7 cellular contexts compared by ENCODE assay signal in genomic region chr10:119452396-119452795, GRCh38.
"Had no signal": no experiment of that assay in that cellular context is flagged by ENCODE, and none has a peak within 500 bp of the region (broad histone marks: within the 10 kb centered on the region; RNA-seq: fewer than 3 reads in every experiment).

No MANE protein-coding gene starts in this region.

- H3K4me3 Mint-ChIP-seq: HFFc6 had no signal

- H3K9me3 Mint-ChIP-seq: HFFc6 had no signal

- ATAC-seq: HCT116, K562 had no signal

- DNase-seq: GM23248, GOT3, HFFc6, IMR-90 had no signal

- H3K4me3 ChIP-seq: GM23248, HAP-1, K562 had no signal

- H3K27ac ChIP-seq: GM23248 had no signal

- H3K9me3 ChIP-seq: HAP-1 had no signal

- H3K27ac Mint-ChIP-seq: HFFc6 had no signal

- H3K36me3 ChIP-seq: HAP-1 had no signal

- H3K4me1 ChIP-seq: HAP-1 had no signal
